7 cellular contexts compared by ENCODE assay signal in the genomic region with DNA sequence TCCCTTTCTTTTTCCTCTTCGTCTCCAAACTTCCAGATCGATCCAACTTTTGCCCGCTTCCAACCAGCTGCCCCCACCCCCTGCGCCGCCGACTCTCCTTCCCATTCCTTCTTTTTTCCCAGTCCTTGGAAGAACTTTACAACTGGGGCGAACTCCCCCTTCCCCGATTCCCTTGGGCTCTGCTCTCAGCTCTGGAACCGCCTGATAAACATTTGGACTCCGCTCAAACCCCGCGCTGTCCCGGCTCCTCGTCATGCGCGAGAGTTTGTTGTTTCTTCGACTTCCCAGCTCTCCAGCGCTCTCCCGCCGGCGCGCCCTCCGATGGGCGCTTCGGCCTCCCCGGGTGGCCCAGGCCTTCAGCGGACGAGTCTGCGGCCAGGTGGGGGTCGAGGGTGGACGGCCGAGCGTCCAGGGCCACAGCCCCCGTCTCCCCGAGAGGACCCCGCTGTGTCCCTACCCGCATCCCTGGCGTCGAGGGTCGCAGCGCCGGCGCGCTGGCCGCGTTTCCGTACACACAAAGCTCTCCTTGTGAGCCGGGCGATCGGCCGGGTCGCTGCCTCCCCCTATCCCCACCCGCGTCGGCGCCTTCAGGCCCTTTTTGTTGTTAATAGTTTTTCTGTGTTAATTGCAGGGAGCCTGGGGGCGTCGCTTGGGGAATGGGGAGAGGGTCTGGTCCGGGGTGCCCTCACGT. TPM values are rescaled to one million over a fixed set of nuclear protein-coding genes. Genes with fewer than 3 reads are reported as not detected.
DNase-seq lines count a peak whose midpoint lies in the region; ATAC-seq, FAIRE-seq and TF ChIP-seq lines count a peak whose summit lies in the region.

No MANE protein-coding gene starts in this region.

- peaks cover 23% of the 10 kb centered on the region for H3K36me3 Mint-ChIP-seq in effector memory CD8-positive, alpha-beta T cell (ENCODE audit: insufficient read depth)

- under 1% methylated on average over 60 of the region's 60 CpGs for WGBS in urinary bladder

- CTCF ChIA-PET in Panc1 (lab: Charles Lee): interaction anchor here (0.6 to 1.0 kb wide), 3 partner anchors 14 to 462 kb away, joined by 3 to 9 read pairs (median 6); no protein-coding TSS in a partner anchor

- intact Hi-C loops in Panc1 (cut with micrococcal nuclease; ENCODE audit: unreplicated experiment): no loop called here

- in situ Hi-C loops in Panc1 (cut with HindIII; ENCODE audit: low pct_unique_long_range_greater_than_20kb, low sequenced_read_pairs): no loop called here

- no peaks in the 10 kb centered on the region for H3K9me3 ChIP-seq in Panc1 (ENCODE audit: control insufficient read depth, insufficient read depth, low read depth, low read length)

- peak; percentile 80 for ATAC-seq in Panc1
- ATAC-seq in effector memory CD8-positive, alpha-beta T cell (replicated peaks): no peak
- ATAC-seq in GM19328 (IDR thresholded peaks at IDR 0.05; ENCODE audit: unreplicated experiment): no peak

- H3K4me1 Mint-ChIP-seq in effector memory CD8-positive, alpha-beta T cell (ENCODE audit: low read depth in 2 of 2): peaks cover 0 to 5% of the 10 kb centered on the region in 2 donors

- H3K4me1 ChIP-seq in Panc1 (ENCODE audit: control insufficient read depth, insufficient read depth, low read length) (no peaks in the 10 kb centered on the region; the same call in none of the 2 replicates), urinary bladder (ENCODE audit: insufficient read depth) (no peaks in the 10 kb centered on the region)

- DNase-seq in GM19239 (ENCODE audit: insufficient read length, low spot score) (peak; percentile 34), Panc1 (ENCODE audit: low read depth, low spot score) (no peak), midbrain (lab: John Stamatoyannopoulos, UW) (peak; percentile 25), NCI-H446 treated with DMSO at 0.1 percent for 48 hours (lab: John Stamatoyannopoulos, UW) (no peak)
- no peak for DNase-seq in effector memory CD8-positive, alpha-beta T cell

- POLR2A ChIA-PET in Panc1 (lab: Charles Lee): interaction anchor here (0.6 to 1.4 kb wide), 4 partner anchors 13 to 469 kb away, joined by 3 to 9 read pairs (median 4); no protein-coding TSS in a partner anchor

- H3K27ac ChIP-seq in Panc1 (ENCODE audit: low read length): peak overlapping the region; percentile 68
- H3K27ac ChIP-seq in urinary bladder (ENCODE audit: low read depth): peak overlapping the region; percentile 95

- no TSS peak for BruUV-seq in Panc1 (replicated peaks; lab: Mats Ljungman, UMichigan)

- H3K36me3 ChIP-seq in Panc1 (ENCODE audit: control insufficient read depth, insufficient read depth, low read length): peaks cover 2% of the 10 kb centered on the region; the same call in 1 of the 2 replicates
- H3K36me3 ChIP-seq in urinary bladder (ENCODE audit: insufficient read depth): peaks cover 3% of the 10 kb centered on the region

- H3K27me3 Mint-ChIP-seq in effector memory CD8-positive, alpha-beta T cell: peaks cover 10 to 52% of the 10 kb centered on the region in 2 donors

- H3K4me3 ChIP-seq in Panc1 (ENCODE audit: low read depth in 2 of 2, low read length in 2 of 2): peak overlapping the region; percentile 62 to 76
- peak overlapping the region; percentile 90 for H3K4me3 ChIP-seq in urinary bladder (ENCODE audit: low read depth, low read length)

- no peaks in the 10 kb centered on the region for H3K9me3 Mint-ChIP-seq in effector memory CD8-positive, alpha-beta T cell

- peak overlapping the region; percentile 54 to 64 for H3K4me3 Mint-ChIP-seq in effector memory CD8-positive, alpha-beta T cell

- TF ChIP-seq CTCF in Panc1 (IDR thresholded peaks at IDR 0.05): no peak

- FAIRE-seq in GM19239 (lab: Jason Lieb, UNC): no peak

- H3K27me3 ChIP-seq in Panc1 (ENCODE audit: control insufficient read depth, insufficient read depth, low read length): no peaks in the 10 kb centered on the region

- no peak overlapping the region for H3K27ac Mint-ChIP-seq in effector memory CD8-positive, alpha-beta T cell

RNA-seq across cellular contexts. Expression of a gene that starts 0.8 kb away (rescaled TPM):
- total RNA-seq in Panc1 (2021; ENCODE audit: unreplicated experiment) (32.9 TPM), urinary bladder (120 TPM)
- 47.8 TPM for polyA plus RNA-seq in Panc1 (2012; ENCODE audit: insufficient read length)
- 189 TPM for polyA plus RNA-seq in urinary bladder

RNA-seq across cellular contexts. Expression of a gene that starts 7.5 kb away (rescaled TPM):
- total RNA-seq in Panc1 (2021; ENCODE audit: unreplicated experiment) (89.5 TPM), urinary bladder (21.5 TPM)
- polyA plus RNA-seq in Panc1 (2012; ENCODE audit: insufficient read length): 97.1 TPM
- polyA plus RNA-seq in urinary bladder: 77.0 TPM

RNA-seq across cellular contexts. Expression of a gene that starts 22.0 kb away (rescaled TPM):
- total RNA-seq in Panc1 (2021; ENCODE audit: unreplicated experiment): 0.85 TPM
- 1.3 TPM for polyA plus RNA-seq in Panc1 (2012; ENCODE audit: insufficient read length)
- 9.3 TPM for total RNA-seq in urinary bladder
- 12.8 TPM for polyA plus RNA-seq in urinary bladder

RNA-seq across cellular contexts. Expression of a gene that starts 34.3 kb away (rescaled TPM):
- total RNA-seq in Panc1 (2021; ENCODE audit: unreplicated experiment): 78.3 TPM
- 156 TPM for polyA plus RNA-seq in Panc1 (2012; ENCODE audit: insufficient read length)
- total RNA-seq in urinary bladder: 22.1 TPM
- 195 TPM for polyA plus RNA-seq in urinary bladder

RNA-seq across cellular contexts. Expression of a gene that starts 45.8 kb away (rescaled TPM):
- total RNA-seq in Panc1 (2021; ENCODE audit: unreplicated experiment) (0.18 TPM), urinary bladder (0.16 TPM)
- 0.31 TPM for polyA plus RNA-seq in Panc1 (2012; ENCODE audit: insufficient read length)
- polyA plus RNA-seq in urinary bladder: 0.38 TPM

Comparison
In these comparisons a context has a peak if more than half of its experiments do, and no peak if none do; other contexts are left out.
1. DNase-seq: peak in GM19239 (single experiment) and midbrain (single experiment); none in Panc1 (single experiment), effector memory CD8-positive, alpha-beta T cell (0 of 3) and NCI-H446 treated with DMSO at 0.1 percent for 48 hours (single experiment).